In the genomic region with DNA sequence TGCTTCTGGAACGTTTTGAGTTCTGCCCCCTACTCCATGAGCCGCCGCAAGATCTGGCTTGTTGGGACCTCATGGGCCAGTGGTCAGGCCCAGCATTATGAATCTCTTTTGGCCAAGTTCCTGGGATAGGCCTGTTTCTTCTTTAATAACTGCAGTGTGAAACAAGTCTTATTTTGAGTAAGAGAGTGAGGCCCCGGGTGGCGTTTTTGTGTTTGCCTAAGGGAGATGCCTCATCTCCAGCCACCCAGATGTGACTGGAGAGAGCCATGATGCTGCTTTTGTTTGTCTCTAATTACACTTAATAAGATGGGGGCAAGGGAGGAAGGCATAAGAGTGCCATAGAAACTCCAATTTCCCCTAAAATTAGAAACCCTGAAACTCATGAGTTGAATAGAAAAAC, we compare ENCODE assay signal across 11 cellular contexts. TPM values are rescaled to one million over a fixed set of nuclear protein-coding genes. Genes with fewer than 3 reads are reported as not detected.
A peak's percentile ranks its signal among the peaks of the same experiment; 100 is the strongest.
DNase-seq lines count a peak whose midpoint lies in the region; ATAC-seq and TF ChIP-seq lines count a peak whose summit lies in the region.
"Had no signal": no experiment of that assay in that cellular context is flagged by ENCODE, and none has a peak within 500 bp of the region (broad histone marks: within the 10 kb centered on the region; RNA-seq: fewer than 3 reads in every experiment).

No MANE protein-coding gene starts in this region.

- H3K27me3 ChIP-seq in body of pancreas (no peaks in the 10 kb centered on the region), prostate gland (replicated peaks; ENCODE audit: insufficient read depth) (no peaks in the 10 kb centered on the region)

- H3K9me3 ChIP-seq in body of pancreas: no peaks in the 10 kb centered on the region
- H3K9me3 ChIP-seq in prostate gland: no peaks in the 10 kb centered on the region

- ATAC-seq in GM21528 (IDR thresholded peaks at IDR 0.05; ENCODE audit: low FRiP score, unreplicated experiment) (peak; percentile 28), body of pancreas (no peak), sciatic nerve (no peak)

- H3K9me3 Mint-ChIP-seq in T-helper 2 cell treated with Interferon-gamma antibody and Interleukin-4, amounts not matched to agents 5 μg/mL and 100 μg/mL, for 36 hours: peaks cover 13% of the 10 kb centered on the region

- H3K27ac ChIP-seq in body of pancreas: peak overlapping the region; percentile 94 to 99 (median 97)
- H3K27ac ChIP-seq in prostate gland: peak overlapping the region; percentile 37 to 72
- H3K27ac ChIP-seq: VCaP had no signal

- no peak overlapping the region for H3K27ac Mint-ChIP-seq in T-helper 2 cell treated with Interferon-gamma antibody and Interleukin-4, amounts not matched to agents 5 μg/mL and 100 μg/mL, for 36 hours

- H3K4me1 ChIP-seq in body of pancreas (peaks cover 90% of the 10 kb centered on the region), prostate gland (replicated peaks) (peaks cover 4% of the 10 kb centered on the region)

- WGBS in body of pancreas, 2 donors: 19 to 34% methylated on average over 5 of the region's 5 CpGs
- WGBS in prostate gland: 57% methylated on average over 5 of the region's 5 CpGs

- H3K4me3 Mint-ChIP-seq in T-helper 2 cell treated with Interferon-gamma antibody and Interleukin-4, amounts not matched to agents 5 μg/mL and 100 μg/mL, for 36 hours: no peak overlapping the region

- DNase-seq in body of pancreas (no peak), prostate gland (ENCODE audit: low spot score) (no peak), sciatic nerve (ENCODE audit: low spot score) (no peak), KG1 (lab: John Stamatoyannopoulos, UW) (no peak), mucosa of gallbladder (ENCODE audit: low spot score) (no peak)
- no peak for DNase-seq in T-helper 2 cell treated with Interferon-gamma antibody and Interleukin-4, amounts not matched to agents 5 μg/mL and 100 μg/mL, for 36 hours (ENCODE audit: low spot score)
- DNase-seq: activated T-cell treated with anti-CD3 and anti-CD28 coated beads for 4 hours, SHP77 had no signal

- no peaks in the 10 kb centered on the region for H3K27me3 Mint-ChIP-seq in T-helper 2 cell treated with Interferon-gamma antibody and Interleukin-4, amounts not matched to agents 5 μg/mL and 100 μg/mL, for 36 hours (ENCODE audit: low read depth)

- no peaks in the 10 kb centered on the region for H3K36me3 ChIP-seq in body of pancreas (replicated peaks in 1 of 2; ENCODE audit: insufficient read depth in 1 of 2, low read depth in 2 of 2)
- H3K36me3 ChIP-seq in prostate gland: no peaks in the 10 kb centered on the region

- no peak for TF ChIP-seq CTCF in body of pancreas (IDR thresholded peaks at IDR 0.05)
- no peak for TF ChIP-seq CTCF in prostate gland (IDR thresholded peaks at IDR 0.05)

- H3K4me3 ChIP-seq in GM08714 (ENCODE audit: low read length): peak overlapping the region; percentile 19; the same call in 1 of the 2 replicates
- no peak overlapping the region for H3K4me3 ChIP-seq in body of pancreas
- no peak overlapping the region for H3K4me3 ChIP-seq in prostate gland

- peaks cover 6% of the 10 kb centered on the region for H3K4me1 Mint-ChIP-seq in T-helper 2 cell treated with Interferon-gamma antibody and Interleukin-4, amounts not matched to agents 5 μg/mL and 100 μg/mL, for 36 hours (ENCODE audit: low read depth)

- peaks cover 22% of the 10 kb centered on the region for H3K36me3 Mint-ChIP-seq in T-helper 2 cell treated with Interferon-gamma antibody and Interleukin-4, amounts not matched to agents 5 μg/mL and 100 μg/mL, for 36 hours (ENCODE audit: low read depth)

- TF ChIP-seq POLR2A in body of pancreas (IDR thresholded peaks at IDR 0.05) (no peak), prostate gland (IDR thresholded peaks at IDR 0.05) (no peak)

- intact Hi-C loops in body of pancreas (cut with DNase I): no loop called here
- intact Hi-C loops in prostate gland (cut with DNase I): loop anchor here (10.0 kb wide), 1 partner anchor 141 kb away; no protein-coding TSS in a partner anchor
- intact Hi-C loops in sciatic nerve (cut with DNase I): no loop called here

RNA-seq across cellular contexts. Expression of gene KSR1, which starts 39.8 kb away (rescaled TPM):
- total RNA-seq in body of pancreas: 100 to 1,000 TPM in 1 of 2 donors, 10 to 100 TPM in 1; 99.9 to 142 TPM
- 10 to 100 TPM; 11.5 to 23.7 TPM for total RNA-seq in prostate gland
- 82.2 TPM for total RNA-seq in sciatic nerve
- 60.2 TPM for total RNA-seq in mucosa of gallbladder
